In genomic region chr12:17214910-17215309, GRCh38 we compare ENCODE assay signal across 18 cellular contexts.
DNase-seq lines count a peak whose midpoint lies in the region; ATAC-seq, FAIRE-seq and TF ChIP-seq lines count a peak whose summit lies in the region.
"Had no signal": no experiment of that assay in that cellular context is flagged by ENCODE, and none has a peak within 500 bp of the region (broad histone marks: within the 10 kb centered on the region; RNA-seq: fewer than 3 reads in every experiment).

No MANE protein-coding gene starts in this region.

- peak; percentile 51 for DNase-seq in RCC 7860 (ENCODE audit: low spot score)
- DNase-seq in superior temporal gyrus (ENCODE audit: extremely low spot score), result peak; percentile 31
- no peak for DNase-seq in GM20000 (ENCODE audit: low spot score)
- DNase-seq: DMS 273 treated with DMSO at 0.1 percent for 48 hours, DND-41, NCI-H1092 treated with DMSO at 0.1 percent for 48 hours, NCI-H146, NCI-H2081, NCI-H2171 treated with DMSO at 0.1 percent for 48 hours, SW 1271 had no signal

- ATAC-seq in GM18870 (IDR thresholded peaks at IDR 0.05; ENCODE audit: unreplicated experiment), result peak; percentile 72
- peak; percentile 45 for ATAC-seq in HG02938 (IDR thresholded peaks at IDR 0.05; ENCODE audit: unreplicated experiment)
- no peak for ATAC-seq in HG03196 (IDR thresholded peaks at IDR 0.05; ENCODE audit: unreplicated experiment)
- ATAC-seq in GM18517 (IDR thresholded peaks at IDR 0.05; ENCODE audit: unreplicated experiment), result no peak
- no peak for ATAC-seq in GM19328 (IDR thresholded peaks at IDR 0.05; ENCODE audit: unreplicated experiment)
- ATAC-seq: K562, Panc1, Right ventricle myocardium inferior had no signal

- TF ChIP-seq CTCF in GM20000 (IDR thresholded peaks at IDR 0.05; ENCODE audit: extremely low read depth, missing control alignments), result no peak

- FAIRE-seq in RCC 7860 (lab: Jason Lieb, UNC), result peak; percentile 96
- FAIRE-seq: K562 had no signal

Comparison
In these comparisons a context has a peak if more than half of its experiments do, and no peak if none do; other contexts are left out.
1. ATAC-seq: peak in GM18870 (single experiment) and HG02938 (single experiment); none in HG03196 (single experiment), GM18517 (single experiment) and GM19328 (single experiment).